1 cellular context compared by ENCODE assay signal in genomic region chr16:15775209-15775608, GRCh38.
A peak's percentile ranks its signal among the peaks of the same experiment; 100 is the strongest.
TF ChIP-seq lines count a peak whose summit lies in the region.

No MANE protein-coding gene starts in this region.

TF ChIP-seq in H1, 55 proteins besides CTCF, POLR2A, EP300 and RAD21 (continued from another document):
- TF ChIP-seq SP1 (IDR thresholded peaks at IDR 0.05; ENCODE audit: low read depth, low read length) (peak; percentile 83), SRF (IDR thresholded peaks at IDR 0.05; ENCODE audit: low read depth, low read length) (no peak), KDM4A (IDR thresholded peaks at IDR 0.05; ENCODE audit: low read depth, low read length, severe bottlenecking) (no peak)
